In genomic region chr1:151612506-151613274, GRCh38 we compare ENCODE assay signal across 8 cellular contexts. TPM values are rescaled to one million over a fixed set of nuclear protein-coding genes. Genes with fewer than 3 reads are reported as not detected.
DNase-seq lines count a peak whose midpoint lies in the region; TF ChIP-seq lines count a peak whose summit lies in the region.

No MANE protein-coding gene starts in this region.

- H3K9me3 ChIP-seq in WERI-Rb-1 (ENCODE audit: severe bottlenecking), result no peaks in the 10 kb centered on the region
- no peaks in the 10 kb centered on the region for H3K9me3 ChIP-seq in endocrine pancreas (ENCODE audit: control insufficient read depth, low read length)
- no peaks in the 10 kb centered on the region for H3K9me3 ChIP-seq in mononuclear cell (ENCODE audit: low read depth, low read length)

- DNase-seq in activated T-cell treated with anti-CD3 and anti-CD28 coated beads for 1 hour (ENCODE audit: low read depth) (peak; percentile 2), HL-60 (ENCODE audit: low read depth in 1 of 2, low spot score in 1 of 2) (peak; percentile 36 to 37), WERI-Rb-1 (peak; percentile 66), GM19240 (ENCODE audit: insufficient read length, low spot score) (no peak)
- no peak for DNase-seq in activated T-cell treated with anti-CD3 and anti-CD28 coated beads, Interleukin-2, amount 50 U/mL, for 1 hour

- H3K4me3 ChIP-seq in HL-60 (replicated peaks; ENCODE audit: insufficient read depth, low read length) (peak overlapping the region; percentile 94), WERI-Rb-1 (ENCODE audit: low read depth, low read length) (peak overlapping the region; percentile 88), endocrine pancreas (ENCODE audit: control insufficient read depth, insufficient read depth, low read length) (peak overlapping the region; percentile 84), mononuclear cell (ENCODE audit: low read length) (peak overlapping the region; percentile 74)

- H3K36me3 ChIP-seq in WERI-Rb-1 (peaks cover 22% of the 10 kb centered on the region), endocrine pancreas (ENCODE audit: control insufficient read depth, insufficient read depth, low read length) (no peaks in the 10 kb centered on the region)

- H3K9ac ChIP-seq in endocrine pancreas (ENCODE audit: control insufficient read depth, insufficient read depth, low read length), result peak overlapping the region; percentile 65

- no peaks in the 10 kb centered on the region for H3K27me3 ChIP-seq in HL-60 (ENCODE audit: insufficient read depth, poor library complexity, severe bottlenecking)
- no peaks in the 10 kb centered on the region for H3K27me3 ChIP-seq in WERI-Rb-1 (ENCODE audit: insufficient read depth, low read depth, severe bottlenecking)
- H3K27me3 ChIP-seq in endocrine pancreas (ENCODE audit: control insufficient read depth, insufficient read depth, low read length), result no peaks in the 10 kb centered on the region
- H3K27me3 ChIP-seq in mononuclear cell (ENCODE audit: insufficient read depth, low read length), result no peaks in the 10 kb centered on the region

- H3K4me1 ChIP-seq in endocrine pancreas (ENCODE audit: control insufficient read depth, insufficient read depth, low read length) (peaks cover 8% of the 10 kb centered on the region), mononuclear cell (ENCODE audit: insufficient read depth, low read length) (peaks cover 52% of the 10 kb centered on the region)

- no peak for TF ChIP-seq CTCF in HL-60 (IDR thresholded peaks at IDR 0.05; ENCODE audit: insufficient read depth, low read length)
- TF ChIP-seq CTCF in WERI-Rb-1 (IDR thresholded peaks at IDR 0.05; ENCODE audit: low read depth, low read length), result 0 out of 2 replicates have a peak, but pooled peaks have one; percentile 19

- H3K27ac ChIP-seq in HL-60 (replicated peaks) (peak overlapping the region; percentile 93), WERI-Rb-1 (peak overlapping the region; percentile 95), temporal lobe (ENCODE audit: low read depth, low read length) (peak overlapping the region; percentile 83)

RNA-seq across cellular contexts. Expression of gene SNX27, which starts 0.8 kb away (rescaled TPM):
- total RNA-seq in mononuclear cell (26.7 TPM), temporal lobe (62.2 TPM)

Comparison
In these comparisons a context has a peak if more than half of its experiments do, and no peak if none do; other contexts are left out.
1. DNase-seq: peak in activated T-cell treated with anti-CD3 and anti-CD28 coated beads for 1 hour (single experiment), HL-60 (2 of 2) and WERI-Rb-1 (single experiment); none in activated T-cell treated with anti-CD3 and anti-CD28 coated beads, Interleukin-2, amount 50 U/mL, for 1 hour (single experiment) and GM19240 (single experiment).
2. Peak in every context shown above with its lines, with median percentiles within 50 percentile points of each other: H3K27ac ChIP-seq and H3K4me3 ChIP-seq.